Comparison of ENCODE assay signal across 10 cellular contexts in the genomic region with DNA sequence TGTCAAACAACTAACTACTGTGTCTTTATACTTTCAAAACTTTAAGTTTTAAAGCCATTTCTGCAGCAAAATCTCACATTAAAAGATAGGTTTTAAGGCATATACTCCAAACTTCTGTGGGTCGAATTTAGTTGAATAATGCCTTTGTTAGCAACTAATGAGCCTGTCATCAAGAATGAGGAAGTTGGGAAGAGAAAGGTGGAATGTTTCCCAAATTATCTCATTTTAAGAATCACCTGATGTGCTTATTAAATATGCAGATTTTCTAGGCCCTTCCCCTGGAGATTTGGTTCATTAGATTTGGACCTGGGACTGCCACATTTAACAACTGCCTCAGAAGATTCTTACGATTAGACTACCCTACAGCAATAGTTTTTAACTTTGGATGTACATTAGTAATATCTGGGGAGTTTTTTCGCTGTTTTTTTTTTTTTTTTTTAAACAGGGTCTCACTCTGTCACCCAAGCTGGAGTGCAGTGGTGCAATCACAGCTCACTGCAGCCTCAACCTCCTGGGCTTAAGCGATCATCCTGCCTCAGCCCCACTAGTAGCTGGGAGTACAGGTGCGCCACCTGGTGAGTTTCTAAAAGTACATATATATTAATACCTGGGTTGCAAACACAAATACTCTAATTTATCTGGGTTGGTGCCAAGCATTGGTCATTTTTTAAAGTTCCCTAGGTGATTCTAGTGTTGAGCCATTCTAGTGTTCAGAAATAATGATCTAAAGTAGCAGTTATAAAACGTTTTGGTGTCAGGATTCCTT. TPM values are rescaled to one million over a fixed set of nuclear protein-coding genes. Genes with fewer than 3 reads are reported as not detected.
A peak's percentile ranks its signal among the peaks of the same experiment; 100 is the strongest.
DNase-seq lines count a peak whose midpoint lies in the region; ATAC-seq, FAIRE-seq and TF ChIP-seq lines count a peak whose summit lies in the region.
"Had no signal": no experiment of that assay in that cellular context is flagged by ENCODE, and none has a peak within 500 bp of the region (broad histone marks: within the 10 kb centered on the region; RNA-seq: fewer than 3 reads in every experiment).

No MANE protein-coding gene starts in this region.

- H3K36me3 ChIP-seq in Peyer's patch (no peaks in the 10 kb centered on the region), mesendoderm (ENCODE audit: control insufficient read depth, insufficient read depth, low read length) (no peaks in the 10 kb centered on the region)
- H3K36me3 ChIP-seq in effector memory CD4-positive, alpha-beta T cell (ENCODE audit: control insufficient read depth, insufficient read depth, low read length), result no peaks in the 10 kb centered on the region

- TF ChIP-seq CTCF in Peyer's patch (IDR thresholded peaks at IDR 0.05), result peak in 2 of 6 experiments; percentile 13 to 22

- no peaks in the 10 kb centered on the region for H3K79me1 ChIP-seq in mesendoderm (ENCODE audit: low read length)

- H2BK120ac ChIP-seq in mesendoderm (ENCODE audit: low read depth, low read length), result no peak overlapping the region

- no peak for TF ChIP-seq POLR2A in Peyer's patch (IDR thresholded peaks at IDR 0.05)

- no peak overlapping the region for H2BK5ac ChIP-seq in mesendoderm (ENCODE audit: low read length)

- no peak overlapping the region for H3K9ac ChIP-seq in mesendoderm (ENCODE audit: low read length)

- H3K27me3 ChIP-seq in Peyer's patch, result no peaks in the 10 kb centered on the region
- H3K27me3 ChIP-seq in mesendoderm (ENCODE audit: insufficient read depth, low read length, poor library complexity), result no peaks in the 10 kb centered on the region
- H3K27me3 ChIP-seq in effector memory CD4-positive, alpha-beta T cell (replicated peaks; ENCODE audit: control insufficient read depth, insufficient read depth, low read length, poor library complexity, severe bottlenecking), result no peaks in the 10 kb centered on the region

- H4K8ac ChIP-seq in mesendoderm (ENCODE audit: low read depth, low read length), result no peak overlapping the region

- H3K4me2 ChIP-seq in mesendoderm (ENCODE audit: low read length), result no peak overlapping the region

- H2BK15ac ChIP-seq in mesendoderm (replicated peaks; ENCODE audit: low read depth), result no peak overlapping the region

- no peaks in the 10 kb centered on the region for H3K9me3 ChIP-seq in Peyer's patch
- H3K9me3 ChIP-seq in effector memory CD4-positive, alpha-beta T cell (ENCODE audit: control insufficient read depth, low read length), result no peaks in the 10 kb centered on the region

- no peak overlapping the region for H3K18ac ChIP-seq in mesendoderm (ENCODE audit: low read length)

- H3K23ac ChIP-seq in mesendoderm (ENCODE audit: low read length), result no peak overlapping the region

- H4K5ac ChIP-seq in mesendoderm (ENCODE audit: low read length), result no peak overlapping the region

- no peak overlapping the region for H2AK5ac ChIP-seq in mesendoderm (ENCODE audit: low read length)

- H3K79me2 ChIP-seq in mesendoderm (ENCODE audit: control insufficient read depth, insufficient read depth, low read length), result no peaks in the 10 kb centered on the region

- WGBS in mesendoderm (ENCODE audit: extremely low coverage, insufficient coverage, low lambda C conversion rate), result no CpG with 5 or more reads among the region's 6 CpGs

- peak; percentile 45 for ATAC-seq in HG02588 (IDR thresholded peaks at IDR 0.05; ENCODE audit: unreplicated experiment)

- no peak for FAIRE-seq in urothelium cell line (lab: Jason Lieb, UNC)
- FAIRE-seq: A204.1 had no signal

- H3K4me3 ChIP-seq in Peyer's patch (no peak overlapping the region), mesendoderm (ENCODE audit: low read length) (no peak overlapping the region)
- no peak overlapping the region for H3K4me3 ChIP-seq in effector memory CD4-positive, alpha-beta T cell (ENCODE audit: insufficient read depth, low read depth, low read length, poor library complexity, severe bottlenecking)

- H3K4me1 ChIP-seq in Peyer's patch, result no peaks in the 10 kb centered on the region
- H3K4me1 ChIP-seq in mesendoderm (ENCODE audit: control insufficient read depth, low read depth, low read length), result no peaks in the 10 kb centered on the region
- no peaks in the 10 kb centered on the region for H3K4me1 ChIP-seq in effector memory CD4-positive, alpha-beta T cell (ENCODE audit: control insufficient read depth, insufficient read depth, low read length, poor library complexity, severe bottlenecking)

- no peak overlapping the region for H3K56ac ChIP-seq in mesendoderm (ENCODE audit: low read length)

- H3K4ac ChIP-seq in mesendoderm (ENCODE audit: low read depth, low read length), result no peak overlapping the region

- H3K27ac ChIP-seq in Peyer's patch (peak overlapping the region in 1 of 4 donors; percentile 58), mesendoderm (ENCODE audit: low read depth, low read length) (no peak overlapping the region)
- no peak overlapping the region for H3K27ac ChIP-seq in effector memory CD4-positive, alpha-beta T cell (ENCODE audit: insufficient read depth, low read length, poor library complexity, severe bottlenecking)

- peak; percentile 10 for DNase-seq in NCI-H146 (lab: John Stamatoyannopoulos, UW)
- DNase-seq in NCI-H146 treated with DMSO at 0.1 percent for 48 hours (lab: John Stamatoyannopoulos, UW; ENCODE audit: unreplicated experiment), result no peak
- peak in 2 of 3 donors; percentile 58 to 67 for DNase-seq in Peyer's patch
- peak; percentile 16 for DNase-seq in mesendoderm
- no peak for DNase-seq in putamen (ENCODE audit: low spot score)
- DNase-seq in effector memory CD4-positive, alpha-beta T cell, result no peak
- DNase-seq in urothelium cell line (ENCODE audit: low spot score), result no peak

RNA-seq across cellular contexts. Expression of gene TASL, which starts 16.1 kb away (rescaled TPM):
- total RNA-seq in Peyer's patch, result 1 to 10 TPM in 2 of 4 donors, not detected in 2; 1.9 to 6.6 TPM
- polyA plus RNA-seq in mesendoderm (2013, experiment 1 of 2), result not detected
- polyA plus RNA-seq in mesendoderm (2013, experiment 2 of 2), result not detected
- total RNA-seq: SK-MEL-5 had no signal

RNA-seq across cellular contexts. Expression of gene GK, which starts 59.6 kb away (rescaled TPM):
- 10 to 100 TPM; 12.4 to 74.1 (median 56.9) TPM for total RNA-seq in Peyer's patch
- polyA plus RNA-seq in mesendoderm (2013, experiment 1 of 2), result 3.2 TPM
- 3.6 TPM for polyA plus RNA-seq in mesendoderm (2013, experiment 2 of 2)

Comparison
In these comparisons a context has a peak if more than half of its experiments do, and no peak if none do; other contexts are left out.
1. DNase-seq: peak in NCI-H146 (single experiment), Peyer's patch (2 of 3) and mesendoderm (single experiment); none in NCI-H146 treated with DMSO at 0.1 percent for 48 hours (single experiment), putamen (single experiment), effector memory CD4-positive, alpha-beta T cell (0 of 3) and urothelium cell line (single experiment).